In genomic region chr7:136062625-136063336, GRCh38 we compare ENCODE assay signal across 20 cellular contexts.
DNase-seq lines count a peak whose midpoint lies in the region; TF ChIP-seq lines count a peak whose summit lies in the region.
"Had no signal": no experiment of that assay in that cellular context is flagged by ENCODE, and none has a peak within 500 bp of the region (broad histone marks: within the 10 kb centered on the region; RNA-seq: fewer than 3 reads in every experiment).

No MANE protein-coding gene starts in this region.

- TF ChIP-seq CTCF in hepatocyte (IDR thresholded peaks at IDR 0.05; ENCODE audit: poor library complexity) (no peak), esophagus muscularis mucosa (IDR thresholded peaks at IDR 0.05) (no peak)

- TF ChIP-seq EP300 in esophagus muscularis mucosa (IDR thresholded peaks at IDR 0.05), result no peak

- H3K27ac ChIP-seq in hepatocyte (peak overlapping the region; percentile 27), esophagus muscularis mucosa (replicated peaks in 1 of 4) (no peak overlapping the region)
- H3K27ac ChIP-seq: brain microvascular endothelial cell, epithelial cell of prostate, gastrocnemius medialis, left ventricle myocardium inferior, ovary, thoracic aorta had no signal

- H3K9me2 ChIP-seq in hepatocyte (replicated peaks; ENCODE audit: insufficient read depth), result no peaks in the 10 kb centered on the region

- DNase-seq in COR-L47 (lab: John Stamatoyannopoulos, UW) (peak; percentile 56), NCI-H1092 (lab: John Stamatoyannopoulos, UW) (peak; percentile 30), NCI-H510A (lab: John Stamatoyannopoulos, UW) (peak; percentile 52), hepatocyte (ENCODE audit: low spot score) (no peak), esophagus muscularis mucosa (ENCODE audit: extremely low spot score) (no peak), activated T-cell treated with anti-CD3 and anti-CD28 coated beads for 4 hours (no peak), HUDEP-2 (lab: John Stamatoyannopoulos, UW; ENCODE audit: unreplicated experiment in 76 of 76) (no peak)
- no peak for DNase-seq in activated CD4-positive, alpha-beta T cell treated with anti-CD3 and anti-CD28 coated beads, Interleukin-2, amount 50 U/mL, for 48 hours
- DNase-seq: activated naive CD8-positive, alpha-beta T cell treated with anti-CD3 and anti-CD28 coated beads, Interleukin-2, amount 10 ng/mL, durations not matched to agents 7 days and 5 days; activated T-cell treated with anti-CD3 and anti-CD28 coated beads, Interleukin-2, amount 50 U/mL, for 4 hours; brain microvascular endothelial cell; Calu3; gastrocnemius medialis; left ventricle myocardium inferior; MM.1S; NK-92 treated with Interleukin-12 subunit alpha and Interleukin-12 subunit beta, amount 100 ng/mL, for 24 hours; ovary; T-helper 1 cell had no signal

- H3K4me1 ChIP-seq in hepatocyte (ENCODE audit: insufficient read depth) (peaks cover 9% of the 10 kb centered on the region), esophagus muscularis mucosa (no peaks in the 10 kb centered on the region)
- H3K4me1 ChIP-seq: gastrocnemius medialis had no signal

- H3K9me3 ChIP-seq in hepatocyte (ENCODE audit: low read depth) (no peaks in the 10 kb centered on the region), esophagus muscularis mucosa (no peaks in the 10 kb centered on the region)
- H3K9me3 ChIP-seq: gastrocnemius medialis, left ventricle myocardium inferior, ovary, thoracic aorta had no signal

- H3K36me3 ChIP-seq in hepatocyte (replicated peaks; ENCODE audit: insufficient read depth, low read depth) (no peaks in the 10 kb centered on the region), esophagus muscularis mucosa (no peaks in the 10 kb centered on the region)
- H3K36me3 ChIP-seq: brain microvascular endothelial cell, gastrocnemius medialis, left ventricle myocardium inferior, ovary, thoracic aorta had no signal

- WGBS in hepatocyte (ENCODE audit: low lambda C conversion rate, missing lambda C conversion rate), result 55% methylated on average over 4 of the region's 4 CpGs
- 52% methylated on average over 4 of the region's 4 CpGs for WGBS in esophagus muscularis mucosa

- TF ChIP-seq POLR2A in esophagus muscularis mucosa (IDR thresholded peaks at IDR 0.05; ENCODE audit: low read depth), result no peak

- H3K27me3 ChIP-seq in hepatocyte, result no peaks in the 10 kb centered on the region
- no peaks in the 10 kb centered on the region for H3K27me3 ChIP-seq in esophagus muscularis mucosa
- H3K27me3 ChIP-seq: brain microvascular endothelial cell, gastrocnemius medialis, ovary had no signal

- H3K4me3 ChIP-seq in hepatocyte (no peak overlapping the region), esophagus muscularis mucosa (no peak overlapping the region)
- H3K4me3 ChIP-seq: gastrocnemius medialis, left ventricle myocardium inferior, ovary, thoracic aorta had no signal

- H3K4me2 ChIP-seq in hepatocyte, result no peak overlapping the region

- intact Hi-C loops in esophagus muscularis mucosa (cut with DNase I), result no loop called here

- no peak overlapping the region for H2AFZ ChIP-seq in hepatocyte

- no peaks in the 10 kb centered on the region for H4K20me1 ChIP-seq in hepatocyte (ENCODE audit: insufficient read depth, poor library complexity, severe bottlenecking)

- no peaks in the 10 kb centered on the region for H3K79me2 ChIP-seq in hepatocyte

Comparison
In these comparisons a context has a peak if more than half of its experiments do, and no peak if none do; other contexts are left out.
1. DNase-seq: peak in COR-L47 (single experiment), NCI-H1092 (single experiment) and NCI-H510A (single experiment); none in hepatocyte (single experiment), esophagus muscularis mucosa (single experiment), activated T-cell treated with anti-CD3 and anti-CD28 coated beads for 4 hours (single experiment), HUDEP-2 (0 of 76) and activated CD4-positive, alpha-beta T cell treated with anti-CD3 and anti-CD28 coated beads, Interleukin-2, amount 50 U/mL, for 48 hours (0 of 2).